ENCODE assay signal across 1 cellular context in the genomic region with DNA sequence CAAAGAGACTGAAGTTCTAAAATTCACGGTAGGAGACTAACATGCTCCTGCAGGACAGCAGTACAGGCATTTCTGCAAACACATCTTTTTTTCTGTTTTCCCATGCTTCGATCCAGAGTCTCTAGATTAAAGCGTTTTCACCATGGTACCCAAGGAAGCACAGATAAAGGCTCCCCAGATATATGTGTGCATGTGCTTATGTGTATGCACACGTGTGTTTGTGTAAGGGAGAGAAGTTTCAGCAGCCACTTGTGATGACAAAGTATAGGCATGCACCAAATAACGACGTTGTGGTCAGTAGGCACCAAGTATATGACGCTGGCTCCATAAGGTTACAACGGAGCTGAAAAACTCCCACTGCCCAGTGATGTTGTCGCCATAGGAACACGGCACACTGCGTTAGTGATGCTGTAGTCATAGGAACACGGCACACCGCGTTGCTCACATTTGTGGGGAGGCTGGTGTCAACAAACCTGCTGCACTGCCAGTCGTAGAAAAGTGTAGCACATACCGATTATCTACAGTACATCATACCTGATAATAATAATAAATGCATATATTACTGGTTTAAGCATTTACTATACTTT.
A peak's percentile ranks its signal among the peaks of the same experiment; 100 is the strongest.
TF ChIP-seq lines count a peak whose summit lies in the region.

No MANE protein-coding gene starts in this region.

TF ChIP-seq in neural cell, 6 proteins besides CTCF, POLR2A, EP300 and RAD21:
- TF ChIP-seq MXI1 (conservative IDR thresholded peaks at IDR 0.05; ENCODE audit: poor library complexity, severe bottlenecking) = peak; percentile 52
- TF ChIP-seq EZH2 (IDR thresholded peaks at IDR 0.05; ENCODE audit: borderline replicate concordance, insufficient read depth, low read length, poor library complexity, severe bottlenecking) = no peak
- TF ChIP-seq, protein P1, sequence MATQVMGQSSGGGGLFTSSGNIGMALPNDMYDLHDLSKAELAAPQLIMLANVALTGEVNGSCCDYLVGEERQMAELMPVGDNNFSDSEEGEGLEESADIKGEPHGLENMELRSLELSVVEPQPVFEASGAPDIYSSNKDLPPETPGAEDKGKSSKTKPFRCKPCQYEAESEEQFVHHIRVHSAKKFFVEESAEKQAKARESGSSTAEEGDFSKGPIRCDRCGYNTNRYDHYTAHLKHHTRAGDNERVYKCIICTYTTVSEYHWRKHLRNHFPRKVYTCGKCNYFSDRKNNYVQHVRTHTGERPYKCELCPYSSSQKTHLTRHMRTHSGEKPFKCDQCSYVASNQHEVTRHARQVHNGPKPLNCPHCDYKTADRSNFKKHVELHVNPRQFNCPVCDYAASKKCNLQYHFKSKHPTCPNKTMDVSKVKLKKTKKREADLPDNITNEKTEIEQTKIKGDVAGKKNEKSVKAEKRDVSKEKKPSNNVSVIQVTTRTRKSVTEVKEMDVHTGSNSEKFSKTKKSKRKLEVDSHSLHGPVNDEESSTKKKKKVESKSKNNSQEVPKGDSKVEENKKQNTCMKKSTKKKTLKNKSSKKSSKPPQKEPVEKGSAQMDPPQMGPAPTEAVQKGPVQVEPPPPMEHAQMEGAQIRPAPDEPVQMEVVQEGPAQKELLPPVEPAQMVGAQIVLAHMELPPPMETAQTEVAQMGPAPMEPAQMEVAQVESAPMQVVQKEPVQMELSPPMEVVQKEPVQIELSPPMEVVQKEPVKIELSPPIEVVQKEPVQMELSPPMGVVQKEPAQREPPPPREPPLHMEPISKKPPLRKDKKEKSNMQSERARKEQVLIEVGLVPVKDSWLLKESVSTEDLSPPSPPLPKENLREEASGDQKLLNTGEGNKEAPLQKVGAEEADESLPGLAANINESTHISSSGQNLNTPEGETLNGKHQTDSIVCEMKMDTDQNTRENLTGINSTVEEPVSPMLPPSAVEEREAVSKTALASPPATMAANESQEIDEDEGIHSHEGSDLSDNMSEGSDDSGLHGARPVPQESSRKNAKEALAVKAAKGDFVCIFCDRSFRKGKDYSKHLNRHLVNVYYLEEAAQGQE (IDR thresholded peaks at IDR 0.05; ENCODE audit: borderline replicate concordance) = peak; percentile 14
- TF ChIP-seq POLR2AphosphoS5 (IDR thresholded peaks at IDR 0.05) = peak; percentile 40
- TF ChIP-seq SMC3 (conservative IDR thresholded peaks at IDR 0.05; ENCODE audit: poor library complexity) = no peak
